24 cellular contexts compared by ENCODE assay signal in the genomic region with DNA sequence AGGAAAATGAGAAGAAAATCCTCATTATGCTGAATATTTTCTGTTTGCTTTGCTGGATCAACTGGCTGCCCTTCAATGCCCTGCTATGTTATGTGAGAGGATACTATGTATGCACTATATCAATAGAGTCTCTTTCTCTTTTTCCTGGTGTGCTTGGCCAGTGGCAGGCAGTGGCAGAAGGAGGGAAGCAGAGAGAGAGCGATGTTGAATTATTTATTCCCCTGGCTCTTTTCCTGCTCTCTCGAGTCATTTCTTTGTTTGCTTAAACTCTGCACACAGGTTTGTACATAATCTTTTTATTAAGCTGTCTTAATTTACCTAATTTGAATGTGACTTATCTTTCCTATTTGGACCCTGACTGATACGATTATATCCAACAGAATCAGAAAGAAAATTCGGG.
A peak's percentile ranks its signal among the peaks of the same experiment; 100 is the strongest.
DNase-seq lines count a peak whose midpoint lies in the region; ATAC-seq and TF ChIP-seq lines count a peak whose summit lies in the region.
"Had no signal": no experiment of that assay in that cellular context is flagged by ENCODE, and none has a peak within 500 bp of the region (broad histone marks: within the 10 kb centered on the region; RNA-seq: fewer than 3 reads in every experiment).

No MANE protein-coding gene starts in this region.

- peak; percentile 36 for ATAC-seq in left lobe of liver
- ATAC-seq: A549 had no signal

- no peak for TF ChIP-seq CTCF in 22Rv1 (IDR thresholded peaks at IDR 0.05)
- no peak for TF ChIP-seq CTCF in GM10266 (IDR thresholded peaks at IDR 0.05; ENCODE audit: control insufficient read depth, insufficient read depth, low read depth, missing control alignments)

- 0 out of 2 replicates have a peak overlapping the region, but pooled peaks have one; percentile 19 for H3K27ac ChIP-seq in 22Rv1
- H3K27ac ChIP-seq: A549, Peyer's patch, SK-N-MC had no signal

- DNase-seq in DMS153 (lab: John Stamatoyannopoulos, UW) (peak; percentile 55), NCI-H2029 treated with DMSO at 0.1 percent for 48 hours (lab: John Stamatoyannopoulos, UW) (peak; percentile 37), left lobe of liver (ENCODE audit: low spot score) (no peak), GM10266 (ENCODE audit: extremely low spot score) (no peak), GOT3 (lab: John Stamatoyannopoulos, UW) (no peak), NCI-H187 treated with DMSO at 0.1 percent for 48 hours (lab: John Stamatoyannopoulos, UW) (no peak)
- DNase-seq: AML-193; C1 segment of cervical spinal cord; CD4-positive, alpha-beta memory T cell; DMS 273 treated with DMSO at 0.1 percent for 48 hours; HCEC 1CT; IMR-90; KG1; MM.1S; NCI-H1417 treated with DMSO at 0.1 percent for 48 hours; NCI-H1694 treated with DMSO at 0.1 percent for 48 hours; NCI-H446 treated with DMSO at 0.1 percent for 48 hours; NCI-H526; Peyer's patch; SIG-M5; SW 1271 had no signal

Comparison
In these comparisons a context has a peak if more than half of its experiments do, and no peak if none do; other contexts are left out.
1. DNase-seq: peak in DMS153 (single experiment) and NCI-H2029 treated with DMSO at 0.1 percent for 48 hours (single experiment); none in left lobe of liver (single experiment), GM10266 (single experiment), GOT3 (single experiment) and NCI-H187 treated with DMSO at 0.1 percent for 48 hours (single experiment).